In the genomic region with DNA sequence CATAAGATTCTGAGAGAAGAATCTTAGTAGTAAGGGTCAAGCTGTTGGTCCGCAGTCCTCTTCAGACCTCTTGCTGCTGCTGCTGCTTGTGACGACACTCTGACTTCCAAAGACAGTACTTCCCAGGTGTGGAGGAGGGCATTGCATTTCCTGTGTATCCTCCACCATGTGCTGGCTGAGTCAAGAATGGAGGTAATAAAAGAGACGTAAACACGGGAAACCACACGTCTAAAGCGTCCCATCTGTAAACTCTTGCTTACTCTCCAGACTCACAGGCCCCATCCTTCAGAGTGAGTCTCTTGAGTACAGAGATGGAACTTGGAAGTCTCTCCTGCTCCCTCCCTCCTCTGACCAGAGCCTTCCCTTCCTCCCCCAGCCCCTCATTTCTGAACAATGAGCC, we compare ENCODE assay signal across 17 cellular contexts.
"Had no signal": no experiment of that assay in that cellular context is flagged by ENCODE, and none has a peak within 500 bp of the region (broad histone marks: within the 10 kb centered on the region; RNA-seq: fewer than 3 reads in every experiment).

No MANE protein-coding gene starts in this region.

- H3K9me3 ChIP-seq: body of pancreas, heart left ventricle, left lung, pancreas had no signal

- H3K27me3 ChIP-seq: body of pancreas, heart left ventricle, left lung, pancreas had no signal

- FAIRE-seq: frontal cortex, pancreas had no signal

- H3K36me3 ChIP-seq: heart left ventricle, left lung, pancreas had no signal

- H3K4me1 ChIP-seq: body of pancreas, left lung, pancreas had no signal

- H3K4me3 ChIP-seq: body of pancreas, heart left ventricle, left lung, pancreas had no signal

- ATAC-seq: activated T-cell treated with anti-CD3 and anti-CD28 coated beads, Interleukin-2, amount 50 U/mL, for 4 hours; body of pancreas; heart left ventricle; left lung; naive thymus-derived CD4-positive, alpha-beta T cell; pancreas; stimulated activated effector memory CD8-positive, alpha-beta T cell treated with anti-CD3 and anti-CD28 coated beads, Interleukin-12 subunit alpha, Interleukin-12 subunit beta, amount 100 ng/mL, for 72 hours; WTC11 had no signal

- DNase-seq: activated CD4-positive, alpha-beta memory T cell treated with anti-CD3 and anti-CD28 coated beads, Interleukin-2, amount 10 ng/mL, durations not matched to agents 7 days and 5 days; activated CD4-positive, alpha-beta T cell treated with anti-CD3 and anti-CD28 coated beads for 4 hours; activated effector memory CD4-positive, alpha-beta T cell treated with Interleukin-2 at 50 U/mL for 16 hours; activated naive CD4-positive, alpha-beta T cell treated with anti-CD3 and anti-CD28 coated beads, Interleukin-2, amount 50 U/mL, for 16 hours; activated T-cell treated with anti-CD3 and anti-CD28 coated beads, Interleukin-2, amount 50 U/mL, for 4 hours; body of pancreas; effector memory CD4-positive, alpha-beta T cell; heart left ventricle; mammary epithelial cell; naive thymus-derived CD4-positive, alpha-beta T cell; pancreas; stimulated activated CD4-positive, alpha-beta T cell treated with anti-CD3 and anti-CD28 coated beads, Interleukin-12 subunit alpha, Interleukin-12 subunit beta, amount 100 ng/mL, for 4 hours; stimulated activated CD4-positive, alpha-beta T cell treated with anti-CD3 and anti-CD28 coated beads, Interleukin-2, amount 100 ng/mL, for 24 hours had no signal

- H3K27ac ChIP-seq: body of pancreas, heart left ventricle, left lung, pancreas had no signal
